ENCODE assay signal across 8 cellular contexts in genomic region chr2:125516496-125517109, GRCh38.
A peak's percentile ranks its signal among the peaks of the same experiment; 100 is the strongest.
DNase-seq lines count a peak whose midpoint lies in the region; ATAC-seq and TF ChIP-seq lines count a peak whose summit lies in the region.

No MANE protein-coding gene starts in this region.

- peak overlapping the region; percentile 3 for H2AFZ ChIP-seq in neural progenitor cell (replicated peaks)

- no peak for ATAC-seq in activated CD8-positive, alpha-beta T cell treated with anti-CD3 and anti-CD28 coated beads for 36 hours
- no peak for ATAC-seq in activated CD8-positive, alpha-beta T cell treated with anti-CD3 and anti-CD28 coated beads, Interleukin-2, amount 10 ng/mL, durations not matched to agents 7 days and 5 days

- no peaks in the 10 kb centered on the region for H3K4me1 Mint-ChIP-seq in activated CD8-positive, alpha-beta T cell treated with anti-CD3 and anti-CD28 coated beads for 36 hours (ENCODE audit: low read depth)
- H3K4me1 Mint-ChIP-seq in activated CD8-positive, alpha-beta T cell treated with anti-CD3 and anti-CD28 coated beads, Interleukin-2, amount 10 ng/mL, durations not matched to agents 7 days and 5 days (ENCODE audit: low read depth): no peaks in the 10 kb centered on the region
- H3K4me1 Mint-ChIP-seq in neural progenitor cell: no peaks in the 10 kb centered on the region

- H3K27me3 ChIP-seq in neural progenitor cell: no peaks in the 10 kb centered on the region

- H3K79me2 ChIP-seq in neural progenitor cell (ENCODE audit: low read depth): no peaks in the 10 kb centered on the region

- no peak overlapping the region for H3K27ac Mint-ChIP-seq in activated CD8-positive, alpha-beta T cell treated with anti-CD3 and anti-CD28 coated beads for 36 hours
- no peak overlapping the region for H3K27ac Mint-ChIP-seq in activated CD8-positive, alpha-beta T cell treated with anti-CD3 and anti-CD28 coated beads, Interleukin-2, amount 10 ng/mL, durations not matched to agents 7 days and 5 days
- no peak overlapping the region for H3K27ac Mint-ChIP-seq in neural progenitor cell

- H3K36me3 ChIP-seq in neural progenitor cell: no peaks in the 10 kb centered on the region

- H3K36me3 Mint-ChIP-seq in activated CD8-positive, alpha-beta T cell treated with anti-CD3 and anti-CD28 coated beads for 36 hours (ENCODE audit: low read depth): no peaks in the 10 kb centered on the region
- H3K36me3 Mint-ChIP-seq in activated CD8-positive, alpha-beta T cell treated with anti-CD3 and anti-CD28 coated beads, Interleukin-2, amount 10 ng/mL, durations not matched to agents 7 days and 5 days (ENCODE audit: low read depth): no peaks in the 10 kb centered on the region
- no peaks in the 10 kb centered on the region for H3K36me3 Mint-ChIP-seq in neural progenitor cell

- no peak overlapping the region for H3K4me3 ChIP-seq in Jurkat, Clone E6-1 (ENCODE audit: low read length)
- H3K4me3 ChIP-seq in neural progenitor cell: no peak overlapping the region

- H3K27ac ChIP-seq in neural progenitor cell (no peak overlapping the region), caudate nucleus (ENCODE audit: low read depth, low read length) (no peak overlapping the region)

- peak; percentile 8 for DNase-seq in activated CD8-positive, alpha-beta T cell treated with anti-CD3 and anti-CD28 coated beads for 36 hours
- DNase-seq in activated CD8-positive, alpha-beta T cell treated with anti-CD3 and anti-CD28 coated beads, Interleukin-2, amount 10 ng/mL, durations not matched to agents 7 days and 5 days: no peak
- peak; percentile 39 for DNase-seq in Jurkat, Clone E6-1 (ENCODE audit: low read depth, low spot score)
- DNase-seq in astrocyte of the hippocampus (ENCODE audit: low read depth, low spot score): peak; percentile 1
- peak; percentile 39 for DNase-seq in neural progenitor cell (ENCODE audit: low spot score)
- DNase-seq in middle frontal gyrus (ENCODE audit: extremely low spot score, low spot score): no peak
- DNase-seq in NCI-H226: no peak
- no peak for DNase-seq in caudate nucleus (lab: John Stamatoyannopoulos, UW)

- CTCF ChIA-PET in activated CD8-positive, alpha-beta T cell treated with anti-CD3 and anti-CD28 coated beads for 36 hours (lab: Charles Lee): interaction anchor here (0.7 to 1.4 kb wide), 2 partner anchors 12 to 1556 kb away, joined by 3 to 5 read pairs; no protein-coding TSS in a partner anchor
- CTCF ChIA-PET in activated CD8-positive, alpha-beta T cell treated with anti-CD3 and anti-CD28 coated beads, Interleukin-2, amount 10 ng/mL, durations not matched to agents 7 days and 5 days (lab: Charles Lee): no interaction called here

- no peaks in the 10 kb centered on the region for H3K27me3 Mint-ChIP-seq in activated CD8-positive, alpha-beta T cell treated with anti-CD3 and anti-CD28 coated beads for 36 hours
- H3K27me3 Mint-ChIP-seq in activated CD8-positive, alpha-beta T cell treated with anti-CD3 and anti-CD28 coated beads, Interleukin-2, amount 10 ng/mL, durations not matched to agents 7 days and 5 days (ENCODE audit: low read depth): no peaks in the 10 kb centered on the region
- no peaks in the 10 kb centered on the region for H3K27me3 Mint-ChIP-seq in neural progenitor cell (ENCODE audit: insufficient read depth, low read depth)

- intact Hi-C loops in activated CD8-positive, alpha-beta T cell treated with anti-CD3 and anti-CD28 coated beads for 36 hours (cut with micrococcal nuclease): no loop called here

- peaks cover 14% of the 10 kb centered on the region for H3K9me3 Mint-ChIP-seq in activated CD8-positive, alpha-beta T cell treated with anti-CD3 and anti-CD28 coated beads for 36 hours
- no peaks in the 10 kb centered on the region for H3K9me3 Mint-ChIP-seq in activated CD8-positive, alpha-beta T cell treated with anti-CD3 and anti-CD28 coated beads, Interleukin-2, amount 10 ng/mL, durations not matched to agents 7 days and 5 days (ENCODE audit: insufficient read depth)
- H3K9me3 Mint-ChIP-seq in neural progenitor cell: peaks cover 15% of the 10 kb centered on the region

- no peaks in the 10 kb centered on the region for H4K20me1 ChIP-seq in neural progenitor cell (ENCODE audit: low read depth)

- TF ChIP-seq CTCF in activated CD8-positive, alpha-beta T cell treated with anti-CD3 and anti-CD28 coated beads for 36 hours (IDR thresholded peaks at IDR 0.05): peak; percentile 45
- TF ChIP-seq CTCF in neural progenitor cell (IDR thresholded peaks at IDR 0.05): peak; percentile 63

- no peak overlapping the region for H3K4me2 ChIP-seq in neural progenitor cell

- H3K9me3 ChIP-seq in neural progenitor cell (ENCODE audit: low read depth): peaks cover 6% of the 10 kb centered on the region

- no peak overlapping the region for H3K9ac ChIP-seq in neural progenitor cell

- no peaks in the 10 kb centered on the region for H3F3A ChIP-seq in neural progenitor cell (ENCODE audit: low read depth)

- no peaks in the 10 kb centered on the region for H3K4me1 ChIP-seq in neural progenitor cell

- no peak overlapping the region for H3K4me3 Mint-ChIP-seq in activated CD8-positive, alpha-beta T cell treated with anti-CD3 and anti-CD28 coated beads for 36 hours
- no peak overlapping the region for H3K4me3 Mint-ChIP-seq in activated CD8-positive, alpha-beta T cell treated with anti-CD3 and anti-CD28 coated beads, Interleukin-2, amount 10 ng/mL, durations not matched to agents 7 days and 5 days
- no peak overlapping the region for H3K4me3 Mint-ChIP-seq in neural progenitor cell

- POLR2A ChIA-PET in activated CD8-positive, alpha-beta T cell treated with anti-CD3 and anti-CD28 coated beads for 36 hours (lab: Charles Lee): no interaction called here
- POLR2A ChIA-PET in activated CD8-positive, alpha-beta T cell treated with anti-CD3 and anti-CD28 coated beads, Interleukin-2, amount 10 ng/mL, durations not matched to agents 7 days and 5 days (lab: Charles Lee): no interaction called here

Comparison
In these comparisons a context has a peak if more than half of its experiments do, and no peak if none do; other contexts are left out.
1. DNase-seq: peak in activated CD8-positive, alpha-beta T cell treated with anti-CD3 and anti-CD28 coated beads for 36 hours (single experiment), Jurkat, Clone E6-1 (single experiment), astrocyte of the hippocampus (single experiment) and neural progenitor cell (single experiment); none in activated CD8-positive, alpha-beta T cell treated with anti-CD3 and anti-CD28 coated beads, Interleukin-2, amount 10 ng/mL, durations not matched to agents 7 days and 5 days (single experiment), middle frontal gyrus (single experiment), NCI-H226 (single experiment) and caudate nucleus (0 of 61).